In genomic region chr5:117893211-117893610, GRCh38 we compare ENCODE assay signal across 19 cellular contexts.
"Had no signal": no experiment of that assay in that cellular context is flagged by ENCODE, and none has a peak within 500 bp of the region (broad histone marks: within the 10 kb centered on the region; RNA-seq: fewer than 3 reads in every experiment).

No MANE protein-coding gene starts in this region.

- H3K4me3 Mint-ChIP-seq: dendritic cell treated with granulocyte-macrophage colony-stimulating factor and Interleukin-4, amounts not matched to agents 40 ng/mL and 50 ng/mL, for 4 days; effector memory CD8-positive, alpha-beta T cell; naive thymus-derived CD4-positive, alpha-beta T cell; nephron progenitor cell; stimulated activated memory B cell treated with anti-CD40 and anti-IgM and Interleukin-4, amounts not matched to agents 10 μg/mL and 1 μg/mL and 100 μg/mL, for 72 hours; stimulated activated naive CD8-positive, alpha-beta T cell treated with anti-CD3 and anti-CD28 coated beads, Interleukin-15, Interleukin-2, amounts not matched to agents 100 ng/mL and 50 ng/mL, for 24 hours had no signal

- DNase-seq: effector memory CD8-positive, alpha-beta T cell; foreskin keratinocyte; head of caudate nucleus; left colon; naive thymus-derived CD4-positive, alpha-beta T cell; nephron progenitor cell; ovary; right cardiac atrium; stimulated activated CD4-positive, alpha-beta T cell treated with anti-CD3 and anti-CD28 coated beads, Interleukin-4, amount 100 ng/mL, for 24 hours; tibial artery; upper lobe of left lung; uterus had no signal

- H3K4me3 ChIP-seq: esophagus muscularis mucosa, hepatocyte, ovary, tibial artery, upper lobe of left lung, uterus had no signal

- H3K36me3 ChIP-seq: esophagus muscularis mucosa, neutrophil, ovary, tibial artery, upper lobe of left lung, uterus had no signal

- H3K27me3 ChIP-seq: esophagus muscularis mucosa, foreskin keratinocyte, hepatocyte, neutrophil, ovary, tibial artery, upper lobe of left lung, uterus had no signal

- H3K27ac ChIP-seq: epithelial cell of prostate, esophagus muscularis mucosa, foreskin keratinocyte, hepatocyte, neutrophil, ovary, tibial artery, upper lobe of left lung, uterus had no signal

- H3K36me3 Mint-ChIP-seq: naive thymus-derived CD4-positive, alpha-beta T cell; stimulated activated memory B cell treated with anti-CD40 and anti-IgM and Interleukin-4, amounts not matched to agents 10 μg/mL and 1 μg/mL and 100 μg/mL, for 72 hours had no signal

- H3K27ac Mint-ChIP-seq: dendritic cell treated with granulocyte-macrophage colony-stimulating factor and Interleukin-4, amounts not matched to agents 40 ng/mL and 50 ng/mL, for 4 days; effector memory CD8-positive, alpha-beta T cell; naive thymus-derived CD4-positive, alpha-beta T cell; stimulated activated memory B cell treated with anti-CD40 and anti-IgM and Interleukin-4, amounts not matched to agents 10 μg/mL and 1 μg/mL and 100 μg/mL, for 72 hours; stimulated activated naive CD8-positive, alpha-beta T cell treated with anti-CD3 and anti-CD28 coated beads, Interleukin-15, Interleukin-2, amounts not matched to agents 100 ng/mL and 50 ng/mL, for 24 hours had no signal

- H3K9me3 ChIP-seq: esophagus muscularis mucosa, neutrophil, ovary, tibial artery, upper lobe of left lung, uterus had no signal

- H3K4me1 ChIP-seq: esophagus muscularis mucosa, foreskin keratinocyte, tibial artery, uterus had no signal

- H3K4me1 Mint-ChIP-seq: nephron progenitor cell had no signal

- H3K9me3 Mint-ChIP-seq: dendritic cell treated with granulocyte-macrophage colony-stimulating factor and Interleukin-4, amounts not matched to agents 40 ng/mL and 50 ng/mL, for 4 days; effector memory CD8-positive, alpha-beta T cell; nephron progenitor cell; stimulated activated memory B cell treated with anti-CD40 and anti-IgM and Interleukin-4, amounts not matched to agents 10 μg/mL and 1 μg/mL and 100 μg/mL, for 72 hours; stimulated activated naive CD8-positive, alpha-beta T cell treated with anti-CD3 and anti-CD28 coated beads, Interleukin-15, Interleukin-2, amounts not matched to agents 100 ng/mL and 50 ng/mL, for 24 hours had no signal

- ATAC-seq: effector memory CD8-positive, alpha-beta T cell; foreskin keratinocyte; left colon; naive thymus-derived CD4-positive, alpha-beta T cell; right cardiac atrium; stimulated activated memory B cell treated with anti-CD40 and anti-IgM and Interleukin-4, amounts not matched to agents 10 μg/mL and 1 μg/mL and 100 μg/mL, for 72 hours had no signal

- H3K27me3 Mint-ChIP-seq: dendritic cell treated with granulocyte-macrophage colony-stimulating factor and Interleukin-4, amounts not matched to agents 40 ng/mL and 50 ng/mL, for 4 days; effector memory CD8-positive, alpha-beta T cell; naive thymus-derived CD4-positive, alpha-beta T cell; stimulated activated memory B cell treated with anti-CD40 and anti-IgM and Interleukin-4, amounts not matched to agents 10 μg/mL and 1 μg/mL and 100 μg/mL, for 72 hours; stimulated activated naive CD8-positive, alpha-beta T cell treated with anti-CD3 and anti-CD28 coated beads, Interleukin-15, Interleukin-2, amounts not matched to agents 100 ng/mL and 50 ng/mL, for 24 hours had no signal
